In genomic region chr17:45580914-45581313, GRCh38 we compare ENCODE assay signal across 14 cellular contexts.
DNase-seq lines count a peak whose midpoint lies in the region; ATAC-seq and TF ChIP-seq lines count a peak whose summit lies in the region.
"Had no signal": no experiment of that assay in that cellular context is flagged by ENCODE, and none has a peak within 500 bp of the region (broad histone marks: within the 10 kb centered on the region; RNA-seq: fewer than 3 reads in every experiment).

No MANE protein-coding gene starts in this region.

- H3K9ac ChIP-seq in DND-41 (ENCODE audit: low read depth, low read length): no peak overlapping the region
- H3K9ac ChIP-seq in Loucy (ENCODE audit: low read depth, low read length, poor library complexity, severe bottlenecking): peak overlapping the region; percentile 97

- peaks cover 41% of the 10 kb centered on the region for H3K4me1 Mint-ChIP-seq in neural crest cell
- peaks cover 41% of the 10 kb centered on the region for H3K4me1 Mint-ChIP-seq in activated CD4-positive, alpha-beta T cell treated with anti-CD3 and anti-CD28 coated beads, Interleukin-2, amount 10 ng/mL, durations not matched to agents 7 days and 5 days

- ATAC-seq in DND-41 (ENCODE audit: insufficient read depth, low read depth) (no peak), GM19463 (IDR thresholded peaks at IDR 0.05; ENCODE audit: unreplicated experiment) (no peak)
- ATAC-seq in activated naive CD4-positive, alpha-beta T cell treated with anti-CD3 and anti-CD28 coated beads, Interleukin-2, amount 50 U/mL, for 72 hours: no peak

- H3K27me3 ChIP-seq in DND-41 (ENCODE audit: insufficient read depth, low read length, poor library complexity): no peaks in the 10 kb centered on the region
- no peaks in the 10 kb centered on the region for H3K27me3 ChIP-seq in Loucy (ENCODE audit: insufficient read depth, low read length, poor library complexity, severe bottlenecking)
- H3K27me3 ChIP-seq: SJCRH30 had no signal

- H3K36me3 Mint-ChIP-seq in neural crest cell (ENCODE audit: low read depth): peaks cover 12% of the 10 kb centered on the region
- H3K36me3 Mint-ChIP-seq in activated naive CD4-positive, alpha-beta T cell treated with anti-CD3 and anti-CD28 coated beads, Interleukin-2, amount 50 U/mL, for 72 hours: peaks cover 17 to 21% of the 10 kb centered on the region in 2 donors
- H3K36me3 Mint-ChIP-seq in activated CD4-positive, alpha-beta T cell treated with anti-CD3 and anti-CD28 coated beads, Interleukin-2, amount 10 ng/mL, durations not matched to agents 7 days and 5 days (ENCODE audit: low read depth): peaks cover 25% of the 10 kb centered on the region

- H3F3A ChIP-seq in Loucy (ENCODE audit: low read depth): no peaks in the 10 kb centered on the region; the same call in 1 of the 2 replicates

- H3K4me1 ChIP-seq in DND-41 (ENCODE audit: insufficient read depth, low read length): peaks cover 51% of the 10 kb centered on the region
- peaks cover 77% of the 10 kb centered on the region for H3K4me1 ChIP-seq in Loucy (ENCODE audit: insufficient read depth, low read length, poor library complexity, severe bottlenecking)
- H3K4me1 ChIP-seq: SJCRH30 had no signal

- no peaks in the 10 kb centered on the region for H3K9me2 ChIP-seq in Loucy (replicated peaks; ENCODE audit: low read depth, low read length)

- peaks cover 88% of the 10 kb centered on the region for H3K79me2 ChIP-seq in DND-41 (ENCODE audit: insufficient read depth, low read length)
- H3K79me2 ChIP-seq in Loucy (ENCODE audit: insufficient read depth, low read length): peaks cover 95% of the 10 kb centered on the region

- H4K20me1 ChIP-seq in DND-41 (ENCODE audit: insufficient read depth, low read length): peaks cover 42% of the 10 kb centered on the region
- peaks cover 79% of the 10 kb centered on the region for H4K20me1 ChIP-seq in Loucy (ENCODE audit: insufficient read depth, low read length, poor library complexity, severe bottlenecking)

- POLR2A ChIA-PET in activated CD4-positive, alpha-beta T cell treated with anti-CD3 and anti-CD28 coated beads, Interleukin-2, amount 10 ng/mL, durations not matched to agents 7 days and 5 days (lab: Charles Lee): no interaction called here

- peak overlapping the region; percentile 74; the same call in 1 of the 2 replicates for H3K4me2 ChIP-seq in DND-41 (ENCODE audit: insufficient read depth, low read length)
- peak overlapping the region; percentile 95 for H3K4me2 ChIP-seq in Loucy (ENCODE audit: low read depth, low read length, poor library complexity, severe bottlenecking)

- TF ChIP-seq CTCF in DND-41 (IDR thresholded peaks at IDR 0.05; ENCODE audit: borderline replicate concordance, extremely low read depth, low read length, poor library complexity, severe bottlenecking) (no peak), Loucy (conservative IDR thresholded peaks at IDR 0.05; ENCODE audit: low read length) (no peak), neural crest cell (conservative IDR thresholded peaks at IDR 0.05) (no peak)

- H3K36me3 ChIP-seq in DND-41 (ENCODE audit: insufficient read depth, low read length) (peaks cover 37% of the 10 kb centered on the region), Loucy (ENCODE audit: insufficient read depth, low read length) (peaks cover 10% of the 10 kb centered on the region; the same call in 1 of the 2 replicates)

- CTCF ChIA-PET in activated CD4-positive, alpha-beta T cell treated with anti-CD3 and anti-CD28 coated beads, Interleukin-2, amount 10 ng/mL, durations not matched to agents 7 days and 5 days (lab: Charles Lee): no interaction called here

- no peak overlapping the region for H3K4me3 ChIP-seq in DND-41 (ENCODE audit: low read depth in 1 of 2, low read length in 2 of 2)
- H3K4me3 ChIP-seq in Loucy (ENCODE audit: low read length, poor library complexity, severe bottlenecking): peak overlapping the region; percentile 90
- H3K4me3 ChIP-seq: SJCRH30 had no signal

- peaks cover 3% of the 10 kb centered on the region for H3K27me3 Mint-ChIP-seq in neural crest cell (ENCODE audit: low read depth)
- H3K27me3 Mint-ChIP-seq in activated CD4-positive, alpha-beta T cell treated with anti-CD3 and anti-CD28 coated beads, Interleukin-2, amount 10 ng/mL, durations not matched to agents 7 days and 5 days: no peaks in the 10 kb centered on the region

- no peaks in the 10 kb centered on the region for H3K9me3 Mint-ChIP-seq in neural crest cell
- H3K9me3 Mint-ChIP-seq in activated naive CD4-positive, alpha-beta T cell treated with anti-CD3 and anti-CD28 coated beads, Interleukin-2, amount 50 U/mL, for 72 hours: no peaks in the 10 kb centered on the region
- H3K9me3 Mint-ChIP-seq in activated CD4-positive, alpha-beta T cell treated with anti-CD3 and anti-CD28 coated beads, Interleukin-2, amount 10 ng/mL, durations not matched to agents 7 days and 5 days: no peaks in the 10 kb centered on the region

- no peak overlapping the region for H3K27ac ChIP-seq in DND-41 (ENCODE audit: low read length)
- H3K27ac ChIP-seq: RWPE1, SJCRH30 had no signal

- no peaks in the 10 kb centered on the region for H3K9me3 ChIP-seq in DND-41 (ENCODE audit: insufficient read depth, low read length, severe bottlenecking)
- no peaks in the 10 kb centered on the region for H3K9me3 ChIP-seq in Loucy (ENCODE audit: insufficient read depth, low read depth, low read length)
- H3K9me3 ChIP-seq: SJCRH30 had no signal

- no peak overlapping the region for H3K27ac Mint-ChIP-seq in neural crest cell (ENCODE audit: unreplicated experiment)
- no peak overlapping the region for H3K27ac Mint-ChIP-seq in activated naive CD4-positive, alpha-beta T cell treated with anti-CD3 and anti-CD28 coated beads, Interleukin-2, amount 50 U/mL, for 72 hours
- H3K27ac Mint-ChIP-seq in activated CD4-positive, alpha-beta T cell treated with anti-CD3 and anti-CD28 coated beads, Interleukin-2, amount 10 ng/mL, durations not matched to agents 7 days and 5 days: no peak overlapping the region

- peak overlapping the region; percentile 95 for H3K4me3 Mint-ChIP-seq in neural crest cell
- no peak overlapping the region for H3K4me3 Mint-ChIP-seq in activated CD4-positive, alpha-beta T cell treated with anti-CD3 and anti-CD28 coated beads, Interleukin-2, amount 10 ng/mL, durations not matched to agents 7 days and 5 days

- H2AFZ ChIP-seq in DND-41 (ENCODE audit: low read depth, low read length) (no peak overlapping the region), Loucy (ENCODE audit: low read length) (no peak overlapping the region)

- no peak for DNase-seq in DND-41
- DNase-seq in iPS-NIHi11 (ENCODE audit: low spot score): peak; percentile 4
- no peak for DNase-seq in neural crest cell (ENCODE audit: low read depth, low spot score)
- DNase-seq in activated naive CD4-positive, alpha-beta T cell treated with anti-CD3 and anti-CD28 coated beads, Interleukin-2, amount 50 U/mL, for 72 hours (ENCODE audit: low spot score in 2 of 2): no peak
- DNase-seq in activated CD4-positive, alpha-beta T cell treated with anti-CD3 and anti-CD28 coated beads, Interleukin-2, amount 10 ng/mL, durations not matched to agents 7 days and 5 days: no peak
- DNase-seq: IMR-90; NCI-H1436 treated with DMSO at 0.1 percent for 48 hours; NCI-H2227 treated with DMSO at 0.1 percent for 48 hours; NCI-H526 treated with DMSO at 0.1 percent for 48 hours; NK-92 treated with Interleukin-12 subunit alpha and Interleukin-12 subunit beta, amount 100 ng/mL, for 24 hours; SJCRH30 had no signal
